ENCODE assay signal across 33 cellular contexts in genomic region chr12:21111733-21112132, GRCh38. TPM values are rescaled to one million over a fixed set of nuclear protein-coding genes. Genes with fewer than 3 reads are reported as not detected.
"Had no signal": no experiment of that assay in that cellular context is flagged by ENCODE, and none has a peak within 500 bp of the region (broad histone marks: within the 10 kb centered on the region; RNA-seq: fewer than 3 reads in every experiment).

No MANE protein-coding gene starts in this region.

- DNase-seq: natural killer cell; occipital lobe; ovary; posterior cingulate gyrus; psoas muscle; right cardiac atrium; spleen; stimulated activated CD4-positive, alpha-beta T cell treated with anti-CD3 and anti-CD28 coated beads, Interleukin-12 subunit alpha, Interleukin-12 subunit beta, amount 100 ng/mL, for 4 hours; stimulated activated CD4-positive, alpha-beta T cell treated with anti-CD3 and anti-CD28 coated beads, Interleukin-1b, Interleukin-23, amount 100 ng/mL, for 48 hours; stimulated activated CD4-positive, alpha-beta T cell treated with anti-CD3 and anti-CD28 coated beads, Interleukin-4, amount 100 ng/mL, for 1 hour; stimulated activated CD4-positive, alpha-beta T cell treated with anti-CD3 and anti-CD28 coated beads, Interleukin-4, amount 100 ng/mL, for 4 hours; stimulated activated CD8-positive, alpha-beta memory T cell treated with anti-CD3 and anti-CD28 coated beads, Interleukin-4, amount 100 ng/mL, for 48 hours; stimulated activated naive CD4-positive, alpha-beta T cell; stimulated activated naive CD8-positive, alpha-beta T cell treated with anti-CD3 and anti-CD28 coated beads, Interleukin-15, amount 100 ng/mL, for 72 hours; stimulated activated naive CD8-positive, alpha-beta T cell treated with anti-CD3 and anti-CD28 coated beads, Interleukin-15, Interleukin-2, amounts not matched to agents 100 U/mL and 50 U/mL, for 24 hours; substantia nigra; testis; tibial artery; transverse colon; upper lobe of right lung; uterus had no signal

- H3K4me1 ChIP-seq: neural progenitor cell, parathyroid adenoma, psoas muscle, spleen, suprapubic skin, testis, tibial artery, transverse colon, upper lobe of right lung, uterus had no signal

- H3K27me3 ChIP-seq: neural progenitor cell, ovary, spleen, suprapubic skin, testis, tibial artery, transverse colon, upper lobe of right lung, uterus had no signal

- H2AFZ ChIP-seq: neural progenitor cell, parathyroid adenoma had no signal

- H3K36me3 ChIP-seq: neural progenitor cell, ovary, spleen, suprapubic skin, tibial artery, transverse colon, upper lobe of right lung, uterus had no signal

- H3K4me2 ChIP-seq: neural progenitor cell, smooth muscle cell had no signal

- H3K9ac ChIP-seq: neural progenitor cell, parathyroid adenoma had no signal

- H3K27ac ChIP-seq: neural progenitor cell, ovary, parathyroid adenoma, psoas muscle, skin epidermis, spleen, suprapubic skin, testis, tibial artery, transverse colon, upper lobe of right lung, uterus had no signal

- ATAC-seq: natural killer cell; psoas muscle; right cardiac atrium; sciatic nerve; stimulated activated memory B cell treated with anti-CD40 and anti-IgM and Interleukin-4, amounts not matched to agents 10 μg/mL and 1 μg/mL and 100 μg/mL, for 72 hours; stimulated activated naive CD8-positive, alpha-beta T cell treated with anti-CD3 and anti-CD28 coated beads, Interleukin-15, amount 100 ng/mL, for 72 hours; stimulated activated naive CD8-positive, alpha-beta T cell treated with anti-CD3 and anti-CD28 coated beads, Interleukin-15, Interleukin-2, amounts not matched to agents 100 U/mL and 50 U/mL, for 24 hours; upper lobe of right lung had no signal

- H3K9me3 ChIP-seq: ovary, psoas muscle, testis, tibial artery, transverse colon, upper lobe of right lung, uterus had no signal

- H3K4me3 ChIP-seq: neural progenitor cell, ovary, psoas muscle, skin epidermis, smooth muscle cell, spleen, suprapubic skin, testis, tibial artery, transverse colon, upper lobe of right lung, uterus had no signal

RNA-seq across cellular contexts. Expression of gene SLCO1B1, which starts 19.3 kb away (rescaled TPM):
- total RNA-seq: natural killer cell, osteoblast, psoas muscle, renal cortical epithelial cell, right cardiac atrium, sciatic nerve, smooth muscle cell, spleen, suprapubic skin, transverse colon, upper lobe of right lung, urinary bladder had no signal
- polyA plus RNA-seq: neural cell, ovary, psoas muscle, right cardiac atrium, smooth muscle cell, spleen, thymus had no signal
